In the genomic region with DNA sequence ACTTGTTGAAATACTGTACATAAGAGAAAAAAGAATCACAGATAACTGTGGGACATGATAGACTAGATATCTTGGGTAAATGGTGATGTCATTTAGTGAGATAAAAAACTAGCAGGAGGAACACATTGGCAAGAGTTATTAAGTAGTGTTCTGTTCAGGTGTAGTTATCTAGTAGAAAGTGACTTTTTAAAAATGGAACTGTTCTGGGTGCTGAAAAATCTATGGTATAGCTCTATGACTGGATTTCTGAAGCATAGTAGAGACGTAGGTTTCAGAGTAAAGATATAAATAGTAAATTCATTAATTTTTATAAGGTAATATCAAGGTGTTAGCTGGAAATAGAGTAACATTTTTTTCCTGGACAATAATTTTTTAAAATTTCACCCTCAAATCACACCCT, we compare ENCODE assay signal across 35 cellular contexts.
"Had no signal": no experiment of that assay in that cellular context is flagged by ENCODE, and none has a peak within 500 bp of the region (broad histone marks: within the 10 kb centered on the region; RNA-seq: fewer than 3 reads in every experiment).

No MANE protein-coding gene starts in this region.

- H3K27ac ChIP-seq: adrenal gland, body of pancreas, brain microvascular endothelial cell, breast epithelium, WERI-Rb-1 had no signal

- FAIRE-seq: astrocyte, colon, TTC549 had no signal

- ATAC-seq: activated CD4-positive, alpha-beta T cell treated with anti-CD3 and anti-CD28 coated beads for 36 hours; activated CD4-positive, CD25-positive, alpha-beta regulatory T cell treated with anti-CD3 and anti-CD28 coated beads, Interleukin-2, amount 50 U/mL, for 24 hours; activated CD8-positive, alpha-beta memory T cell treated with anti-CD3 and anti-CD28 coated beads, Interleukin-2, amount 10 ng/mL, durations not matched to agents 7 days and 5 days; activated CD8-positive, alpha-beta T cell treated with anti-CD3 and anti-CD28 coated beads, Interleukin-2, amount 10 ng/mL, durations not matched to agents 7 days and 5 days; activated naive CD4-positive, alpha-beta T cell treated with anti-CD3 and anti-CD28 coated beads, Interleukin-2, amount 50 U/mL, for 72 hours; body of pancreas; WTC11 had no signal

- DNase-seq: activated CD4-positive, alpha-beta memory T cell treated with anti-CD3 and anti-CD28 coated beads, Interleukin-2, amount 10 ng/mL, durations not matched to agents 7 days and 5 days; activated CD4-positive, alpha-beta T cell treated with anti-CD3 and anti-CD28 coated beads for 1 hour; activated CD4-positive, alpha-beta T cell treated with anti-CD3 and anti-CD28 coated beads for 36 hours; activated CD4-positive, alpha-beta T cell treated with anti-CD3 and anti-CD28 coated beads for 48 hours; activated CD4-positive, alpha-beta T cell treated with anti-CD3 and anti-CD28 coated beads, Interleukin-2, amount 10 ng/mL, durations not matched to agents 7 days and 5 days; activated CD4-positive, alpha-beta T cell treated with anti-CD3 and anti-CD28 coated beads, Interleukin-2, amount 50 U/mL, for 48 hours; activated CD4-positive, CD25-positive, alpha-beta regulatory T cell; activated CD8-positive, alpha-beta memory T cell treated with anti-CD3 and anti-CD28 coated beads for 24 hours; activated CD8-positive, alpha-beta memory T cell treated with anti-CD3 and anti-CD28 coated beads, Interleukin-2, amount 10 ng/mL, durations not matched to agents 7 days and 5 days; activated CD8-positive, alpha-beta memory T cell treated with anti-CD3 and anti-CD28 coated beads, Interleukin-2, amount 50 U/mL, for 48 hours; activated CD8-positive, alpha-beta T cell treated with anti-CD3 and anti-CD28 coated beads, Interleukin-2, amount 10 ng/mL, durations not matched to agents 7 days and 5 days; activated effector memory CD4-positive, alpha-beta T cell treated with anti-CD3 and anti-CD28 coated beads, Interleukin-2, amount 50 U/mL, for 16 hours; activated gamma-delta T cell treated with Interleukin-2 at 50 U/mL for 16 hours; activated naive CD4-positive, alpha-beta T cell; activated naive CD4-positive, alpha-beta T cell treated with anti-CD3 and anti-CD28 coated beads for 36 hours; activated naive CD4-positive, alpha-beta T cell treated with anti-CD3 and anti-CD28 coated beads, Interleukin-2, amount 50 U/mL, for 16 hours; activated naive CD8-positive, alpha-beta T cell treated with anti-CD3 and anti-CD28 coated beads for 36 hours; activated T-cell treated with anti-CD3 and anti-CD28 coated beads, Interleukin-2, amount 50 U/mL, for 24 hours; activated T-cell treated with anti-CD3 and anti-CD28 coated beads, Interleukin-2, amount 50 U/mL, for 48 hours; adrenal gland; amniotic stem cell; aorta; body of pancreas; brain microvascular endothelial cell; central memory CD4-positive, alpha-beta T cell; T-helper 2 cell; T-helper 9 cell; WERI-Rb-1 had no signal

- H3K4me3 ChIP-seq: adrenal gland, body of pancreas, breast epithelium had no signal

- H3K36me3 ChIP-seq: adrenal gland, brain microvascular endothelial cell, breast epithelium, WERI-Rb-1 had no signal

- H3K9me3 ChIP-seq: adrenal gland, body of pancreas, breast epithelium had no signal

- H3K27me3 ChIP-seq: adrenal gland, body of pancreas, brain microvascular endothelial cell, breast epithelium had no signal

- H3K4me1 ChIP-seq: adrenal gland, body of pancreas, breast epithelium had no signal
